32 cellular contexts compared by ENCODE assay signal in genomic region chr15:35108453-35108852, GRCh38. TPM values are rescaled to one million over a fixed set of nuclear protein-coding genes. Genes with fewer than 3 reads are reported as not detected.
"Had no signal": no experiment of that assay in that cellular context is flagged by ENCODE, and none has a peak within 500 bp of the region (broad histone marks: within the 10 kb centered on the region; RNA-seq: fewer than 3 reads in every experiment).

No MANE protein-coding gene starts in this region.

- H3K4me1 ChIP-seq: pancreas, prostate gland, spleen, suprapubic skin, testis, tibial artery, transverse colon, upper lobe of right lung, uterus had no signal

- H3K9me3 Mint-ChIP-seq: naive thymus-derived CD8-positive, alpha-beta T cell; natural killer cell treated with Interleukin-12 subunit alpha and Interleukin-12 subunit beta and Interleukin-15 and Interleukin-18, amount 100 ng/mL, for 72 hours; nephron progenitor cell; stimulated activated memory B cell treated with anti-CD40 and anti-IgM and Interleukin-4, amounts not matched to agents 10 μg/mL and 1 μg/mL and 100 μg/mL, for 72 hours; stimulated activated naive CD8-positive, alpha-beta T cell treated with anti-CD3 and anti-CD28 coated beads, Interleukin-15, amount 100 ng/mL, for 72 hours had no signal

- H3K9me3 ChIP-seq: neutrophil, pancreas, prostate gland, spleen, suprapubic skin, testis, tibial artery, transverse colon, upper lobe of right lung, uterus had no signal

- H3K36me3 Mint-ChIP-seq: naive thymus-derived CD8-positive, alpha-beta T cell; natural killer cell treated with Interleukin-12 subunit alpha and Interleukin-12 subunit beta and Interleukin-15 and Interleukin-18, amount 100 ng/mL, for 72 hours; stimulated activated memory B cell treated with anti-CD40 and anti-IgM and Interleukin-4, amounts not matched to agents 10 μg/mL and 1 μg/mL and 100 μg/mL, for 72 hours; type B pancreatic cell had no signal

- H3K4me1 Mint-ChIP-seq: naive thymus-derived CD8-positive, alpha-beta T cell; neural crest cell; stimulated activated memory B cell treated with anti-CD40 and anti-IgM and Interleukin-4, amounts not matched to agents 10 μg/mL and 1 μg/mL and 100 μg/mL, for 72 hours; stimulated activated naive CD8-positive, alpha-beta T cell treated with anti-CD3 and anti-CD28 coated beads, Interleukin-15, amount 100 ng/mL, for 72 hours had no signal

- H3K4me3 Mint-ChIP-seq: naive thymus-derived CD8-positive, alpha-beta T cell; natural killer cell treated with Interleukin-12 subunit alpha and Interleukin-12 subunit beta and Interleukin-15 and Interleukin-18, amount 100 ng/mL, for 72 hours; nephron progenitor cell; neural crest cell; stimulated activated memory B cell treated with anti-CD40 and anti-IgM and Interleukin-4, amounts not matched to agents 10 μg/mL and 1 μg/mL and 100 μg/mL, for 72 hours; stimulated activated naive CD8-positive, alpha-beta T cell treated with anti-CD3 and anti-CD28 coated beads, Interleukin-15, amount 100 ng/mL, for 72 hours; type B pancreatic cell had no signal

- H3K36me3 ChIP-seq: neutrophil, pancreas, prostate gland, spleen, suprapubic skin, tibial artery, transverse colon, upper lobe of right lung, uterus had no signal

- H3K4me3 ChIP-seq: pancreas, prostate gland, skin epidermis, smooth muscle cell, spleen, suprapubic skin, testis, tibial artery, transverse colon, upper lobe of right lung, uterus had no signal

- H3K27me3 Mint-ChIP-seq: stimulated activated memory B cell treated with anti-CD40 and anti-IgM and Interleukin-4, amounts not matched to agents 10 μg/mL and 1 μg/mL and 100 μg/mL, for 72 hours; stimulated activated naive CD8-positive, alpha-beta T cell treated with anti-CD3 and anti-CD28 coated beads, Interleukin-15, amount 100 ng/mL, for 72 hours; type B pancreatic cell had no signal

- H3K27ac Mint-ChIP-seq: naive thymus-derived CD8-positive, alpha-beta T cell; natural killer cell treated with Interleukin-12 subunit alpha and Interleukin-12 subunit beta and Interleukin-15 and Interleukin-18, amount 100 ng/mL, for 72 hours; nephron progenitor cell; stimulated activated memory B cell treated with anti-CD40 and anti-IgM and Interleukin-4, amounts not matched to agents 10 μg/mL and 1 μg/mL and 100 μg/mL, for 72 hours; stimulated activated naive CD8-positive, alpha-beta T cell treated with anti-CD3 and anti-CD28 coated beads, Interleukin-15, amount 100 ng/mL, for 72 hours; type B pancreatic cell had no signal

- H3K27me3 ChIP-seq: neutrophil, pancreas, spleen, suprapubic skin, testis, tibial artery, transverse colon, upper lobe of right lung, uterus had no signal

- DNase-seq: naive thymus-derived CD8-positive, alpha-beta T cell; nephron progenitor cell; nucleus accumbens; pancreas; right cardiac atrium; spleen; stimulated activated CD4-positive, alpha-beta T cell treated with anti-CD3 and anti-CD28 coated beads, Interleukin-12 subunit alpha, Interleukin-12 subunit beta, amount 100 ng/mL, for 4 hours; stimulated activated CD4-positive, alpha-beta T cell treated with anti-CD3 and anti-CD28 coated beads, Interleukin-1b, Interleukin-23, amount 100 ng/mL, for 48 hours; stimulated activated CD4-positive, alpha-beta T cell treated with anti-CD3 and anti-CD28 coated beads, Interleukin-4, amount 100 ng/mL, for 1 hour; stimulated activated CD4-positive, alpha-beta T cell treated with anti-CD3 and anti-CD28 coated beads, Interleukin-4, amount 100 ng/mL, for 4 hours; stimulated activated CD8-positive, alpha-beta memory T cell treated with anti-CD3 and anti-CD28 coated beads, Interleukin-4, amount 100 ng/mL, for 48 hours; stimulated activated naive CD4-positive, alpha-beta T cell; stimulated activated naive CD8-positive, alpha-beta T cell treated with anti-CD3 and anti-CD28 coated beads, Interleukin-15, amount 100 ng/mL, for 72 hours; stimulated activated naive CD8-positive, alpha-beta T cell treated with anti-CD3 and anti-CD28 coated beads, Interleukin-15, Interleukin-2, amounts not matched to agents 100 U/mL and 50 U/mL, for 24 hours; substantia nigra; testis; tibial artery; transverse colon; upper lobe of right lung; uterus had no signal

- ATAC-seq: naive thymus-derived CD8-positive, alpha-beta T cell; natural killer cell treated with Interleukin-12 subunit alpha and Interleukin-12 subunit beta and Interleukin-15 and Interleukin-18, amount 100 ng/mL, for 72 hours; pancreas; right cardiac atrium; sciatic nerve; stimulated activated memory B cell treated with anti-CD40 and anti-IgM and Interleukin-4, amounts not matched to agents 10 μg/mL and 1 μg/mL and 100 μg/mL, for 72 hours; stimulated activated naive CD8-positive, alpha-beta T cell treated with anti-CD3 and anti-CD28 coated beads, Interleukin-15, amount 100 ng/mL, for 72 hours; stimulated activated naive CD8-positive, alpha-beta T cell treated with anti-CD3 and anti-CD28 coated beads, Interleukin-15, Interleukin-2, amounts not matched to agents 100 U/mL and 50 U/mL, for 24 hours; upper lobe of right lung had no signal

RNA-seq across cellular contexts. Expression of gene NANOGP8, which starts 23.4 kb away (rescaled TPM):
- total RNA-seq: naive thymus-derived CD8-positive, alpha-beta T cell; natural killer cell treated with Interleukin-12 subunit alpha and Interleukin-12 subunit beta and Interleukin-15 and Interleukin-18, amount 100 ng/mL, for 72 hours; neural crest cell; pulmonary artery endothelial cell; renal cortical epithelial cell; right cardiac atrium; smooth muscle cell; upper lobe of right lung had no signal
